ENCODE assay signal across 9 cellular contexts in genomic region chr22:21837184-21837979, GRCh38. TPM values are rescaled to one million over a fixed set of nuclear protein-coding genes. Genes with fewer than 3 reads are reported as not detected.
DNase-seq lines count a peak whose midpoint lies in the region; ATAC-seq lines count a peak whose summit lies in the region.
"Had no signal": no experiment of that assay in that cellular context is flagged by ENCODE, and none has a peak within 500 bp of the region (broad histone marks: within the 10 kb centered on the region; RNA-seq: fewer than 3 reads in every experiment).

No MANE protein-coding gene starts in this region.

- H3K27me3 ChIP-seq in ectodermal cell (ENCODE audit: control insufficient read depth, insufficient read depth, low read length, poor library complexity, severe bottlenecking), result no peaks in the 10 kb centered on the region

- H3K4me3 Mint-ChIP-seq in memory B cell, result no peak overlapping the region

- peaks cover 7% of the 10 kb centered on the region for H3K36me3 Mint-ChIP-seq in memory B cell

- H3K4me3 ChIP-seq in ectodermal cell (ENCODE audit: insufficient read depth, low read depth, low read length), result no peak overlapping the region

- peaks cover 41% of the 10 kb centered on the region for H3K4me1 Mint-ChIP-seq in memory B cell

- H3K36me3 ChIP-seq in ectodermal cell (ENCODE audit: control insufficient read depth, insufficient read depth, low read length), result no peaks in the 10 kb centered on the region

- 68 to 75% methylated on average over 4 to 5 of the region's 5 CpGs for WGBS in ectodermal cell, 2 experiments

- in situ Hi-C loops in KBM-7 (cut with MboI; ENCODE audit: low pct_unique_long_range_greater_than_20kb, low sequenced_read_pairs), result no loop called here

- H3K27me3 Mint-ChIP-seq in memory B cell, result no peaks in the 10 kb centered on the region

- no peak for ATAC-seq in memory B cell (ENCODE audit: low read depth)
- ATAC-seq in HG03108 (IDR thresholded peaks at IDR 0.05; ENCODE audit: unreplicated experiment), result no peak
- no peak for ATAC-seq in HG03135 (IDR thresholded peaks at IDR 0.05; ENCODE audit: unreplicated experiment)

- H3K4me1 ChIP-seq in ectodermal cell (ENCODE audit: control insufficient read depth, insufficient read depth, low read length), result peaks cover 23% of the 10 kb centered on the region

- DNase-seq in A172 (ENCODE audit: low spot score), result peak; percentile 82
- DNase-seq in KBM-7, result peak; percentile 43
- no peak for DNase-seq in memory B cell (ENCODE audit: low spot score in 2 of 2)
- DNase-seq in NCI-H1105 (lab: John Stamatoyannopoulos, UW), result no peak
- no peak for DNase-seq in AML-193 (lab: John Stamatoyannopoulos, UW)

- peak overlapping the region; percentile 88 for H3K27ac Mint-ChIP-seq in memory B cell

- H3K9me3 Mint-ChIP-seq in memory B cell, result peaks cover 2% of the 10 kb centered on the region

- peak overlapping the region; percentile 82 for H3K27ac ChIP-seq in ectodermal cell (ENCODE audit: insufficient read depth, low read depth, low read length, poor library complexity, severe bottlenecking)
- H3K27ac ChIP-seq: VCaP had no signal

- H3K9me3 ChIP-seq in ectodermal cell (ENCODE audit: control insufficient read depth, low read length), result no peaks in the 10 kb centered on the region

RNA-seq across cellular contexts. Expression of gene MAPK1, which starts 30.1 kb away (rescaled TPM):
- total RNA-seq in A172 (2014; rRNA removed; shearing (Covaris generic)), result 40.6 and 41.2 TPM in 2 replicates
- polyA plus RNA-seq in ectodermal cell (2013, experiment 1 of 4), result 85.1 TPM
- polyA plus RNA-seq in ectodermal cell (2013, experiment 2 of 4), result 94.3 TPM
- 71.2 TPM for polyA plus RNA-seq in ectodermal cell (2013, experiment 3 of 4)
- 87.9 TPM for polyA plus RNA-seq in ectodermal cell (2013, experiment 4 of 4)

Comparison
In these comparisons a context has a peak if more than half of its experiments do, and no peak if none do; other contexts are left out.
1. DNase-seq: peak in A172 (single experiment) and KBM-7 (single experiment); none in memory B cell (0 of 2), NCI-H1105 (single experiment) and AML-193 (0 of 2).